In genomic region chr14:67589212-67589770, GRCh38 we compare ENCODE assay signal across 2 cellular contexts.
A peak's percentile ranks its signal among the peaks of the same experiment; 100 is the strongest.
TF ChIP-seq lines count a peak whose summit lies in the region.

No MANE protein-coding gene starts in this region.

TF ChIP-seq in IMR-90, 13 proteins besides CTCF, POLR2A, EP300 and RAD21:
- TF ChIP-seq MAFK (IDR thresholded peaks at IDR 0.05; ENCODE audit: low read depth, low read length) (0 out of 2 replicates have a peak, but pooled peaks have one; percentile 23), CEBPB (IDR thresholded peaks at IDR 0.05; ENCODE audit: low read depth, low read length) (no peak)

TF ChIP-seq in endothelial cell of umbilical vein, 7 proteins besides CTCF, POLR2A, EP300 and RAD21:
- TF ChIP-seq, protein P1, sequence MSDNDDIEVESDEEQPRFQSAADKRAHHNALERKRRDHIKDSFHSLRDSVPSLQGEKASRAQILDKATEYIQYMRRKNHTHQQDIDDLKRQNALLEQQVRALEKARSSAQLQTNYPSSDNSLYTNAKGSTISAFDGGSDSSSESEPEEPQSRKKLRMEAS (IDR thresholded peaks at IDR 0.05; ENCODE audit: insufficient read depth, insufficient read length), result no peak
- TF ChIP-seq FOS (IDR thresholded peaks at IDR 0.05; ENCODE audit: borderline replicate concordance, insufficient read depth, low read length) (no peak), MYC (IDR thresholded peaks at IDR 0.05; ENCODE audit: low read depth, low read length) (no peak), JUN (IDR thresholded peaks at IDR 0.05; ENCODE audit: borderline replicate concordance, insufficient read depth, insufficient read length, low read depth) (no peak), POLR2AphosphoS5 (IDR thresholded peaks at IDR 0.05; ENCODE audit: insufficient read depth, low read depth, low read length) (no peak), EZH2 (IDR thresholded peaks at IDR 0.05; ENCODE audit: borderline replicate concordance, low read depth, low read length, severe bottlenecking) (no peak), GATA2 (IDR thresholded peaks at IDR 0.05; ENCODE audit: insufficient read depth, insufficient read length, low read depth, low read length) (no peak)
TF ChIP-seq in endothelial cell of umbilical vein: peak in this region for 0.
